ENCODE assay signal across 17 cellular contexts in the genomic region with DNA sequence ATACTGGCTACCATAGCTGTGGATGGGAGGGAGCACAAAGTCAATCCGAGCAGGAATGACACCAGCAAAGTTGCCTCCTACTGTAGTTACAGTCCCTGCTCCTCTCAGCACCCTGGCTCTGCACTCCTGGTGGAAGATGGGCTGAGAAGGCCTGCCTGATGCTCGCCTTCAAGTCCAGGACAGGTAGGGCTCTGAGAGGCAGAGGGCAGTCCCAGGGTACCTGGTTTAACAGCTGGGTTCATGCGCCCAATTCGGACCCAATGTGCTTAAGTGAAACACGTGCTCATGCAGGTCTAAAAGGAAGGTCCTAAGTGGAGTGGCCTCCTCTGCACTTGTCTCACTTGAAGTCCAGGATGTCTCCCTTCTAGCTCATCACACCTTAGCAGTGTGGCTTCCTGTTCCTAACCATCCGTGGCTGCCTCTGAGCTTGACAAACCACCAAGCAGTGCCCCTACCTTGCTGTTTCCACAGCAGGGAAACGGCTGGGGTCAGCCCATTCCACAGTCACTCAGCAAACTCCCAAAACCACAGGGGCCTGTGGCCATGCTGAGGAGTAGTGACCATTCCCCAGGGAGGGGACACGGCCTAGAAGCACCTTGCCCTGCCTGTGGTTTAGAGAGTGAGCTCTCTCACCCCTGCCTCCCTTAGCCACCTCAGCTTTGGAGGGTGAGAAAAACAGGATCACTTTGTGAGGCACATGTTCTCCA. TPM values are rescaled to one million over a fixed set of nuclear protein-coding genes. Genes with fewer than 3 reads are reported as not detected.
A peak's percentile ranks its signal among the peaks of the same experiment; 100 is the strongest.
DNase-seq lines count a peak whose midpoint lies in the region; ATAC-seq lines count a peak whose summit lies in the region.
"Had no signal": no experiment of that assay in that cellular context is flagged by ENCODE, and none has a peak within 500 bp of the region (broad histone marks: within the 10 kb centered on the region; RNA-seq: fewer than 3 reads in every experiment).

No MANE protein-coding gene starts in this region.

- peak; percentile 22 for DNase-seq in activated CD4-positive, alpha-beta T cell treated with anti-CD3 and anti-CD28 coated beads for 36 hours
- no peak for DNase-seq in activated CD4-positive, alpha-beta T cell treated with anti-CD3 and anti-CD28 coated beads, Interleukin-2, amount 50 U/mL, for 1 hour
- DNase-seq in CD4-positive, alpha-beta memory T cell: peak in 2 of 5 donors; percentile 6 to 33
- DNase-seq in T-cell: peak in 6 of 34 experiments; percentile 3 to 14 (median 10)
- peak in 1 of 10 donors; percentile 32 for DNase-seq in naive thymus-derived CD8-positive, alpha-beta T cell
- DNase-seq in effector CD4-positive, alpha-beta T cell: no peak
- DNase-seq: 8988T; RPMI8226; stimulated activated CD4-positive, alpha-beta T cell treated with anti-CD3 and anti-CD28 coated beads, Interleukin-4, amount 100 ng/mL, for 4 hours; tibial artery had no signal

- POLR2A ChIA-PET in activated CD4-positive, alpha-beta T cell treated with anti-CD3 and anti-CD28 coated beads for 36 hours (lab: Charles Lee): interaction anchor here (1.0 kb wide), 1 partner anchor 133 kb away, joined by 3 read pairs; a partner anchor contains a TSS
- POLR2A ChIA-PET in CD4-positive, alpha-beta memory T cell (lab: Charles Lee; ENCODE audit: partially characterized antibody): no interaction called here
- POLR2A ChIA-PET in T-cell (lab: Charles Lee): interaction anchor here in 1 of 2 donors (0.5 to 0.6 kb wide), 2 partner anchors 147 to 665 kb away, joined by 3 to 5 read pairs; no protein-coding TSS in a partner anchor
- POLR2A ChIA-PET in naive thymus-derived CD8-positive, alpha-beta T cell (lab: Charles Lee): no interaction called here

- H3K4me3 ChIP-seq in CD4-positive, alpha-beta memory T cell (ENCODE audit: low read length in 2 of 2): no peak overlapping the region
- H3K4me3 ChIP-seq: ascending aorta, coronary artery, tibial artery had no signal

- peaks cover 2% of the 10 kb centered on the region for H3K36me3 Mint-ChIP-seq in activated CD4-positive, alpha-beta T cell treated with anti-CD3 and anti-CD28 coated beads for 36 hours (ENCODE audit: low read depth)
- H3K36me3 Mint-ChIP-seq in CD4-positive, alpha-beta memory T cell: peaks cover 34 to 40% of the 10 kb centered on the region in 2 donors
- H3K36me3 Mint-ChIP-seq in T-cell: peaks cover 35% of the 10 kb centered on the region
- peaks cover 0 to 36% (median 11%) of the 10 kb centered on the region in 3 donors for H3K36me3 Mint-ChIP-seq in naive thymus-derived CD8-positive, alpha-beta T cell

- H3K27me3 ChIP-seq in CD4-positive, alpha-beta memory T cell (ENCODE audit: insufficient read depth, low read length): no peaks in the 10 kb centered on the region
- H3K27me3 ChIP-seq: ascending aorta, tibial artery had no signal

- H3K9me3 Mint-ChIP-seq in activated CD4-positive, alpha-beta T cell treated with anti-CD3 and anti-CD28 coated beads for 36 hours (ENCODE audit: low read depth): no peaks in the 10 kb centered on the region
- no peaks in the 10 kb centered on the region for H3K9me3 Mint-ChIP-seq in CD4-positive, alpha-beta memory T cell
- H3K9me3 Mint-ChIP-seq in T-cell: no peaks in the 10 kb centered on the region
- no peaks in the 10 kb centered on the region for H3K9me3 Mint-ChIP-seq in naive thymus-derived CD8-positive, alpha-beta T cell

- H3K4me1 ChIP-seq in CD4-positive, alpha-beta memory T cell (ENCODE audit: insufficient read depth, low read length): peaks cover 23% of the 10 kb centered on the region

- H3K4me1 Mint-ChIP-seq in activated CD4-positive, alpha-beta T cell treated with anti-CD3 and anti-CD28 coated beads for 36 hours: peaks cover 23% of the 10 kb centered on the region
- H3K4me1 Mint-ChIP-seq in CD4-positive, alpha-beta memory T cell: peaks cover 21 to 34% (median 25%) of the 10 kb centered on the region in 4 donors
- H3K4me1 Mint-ChIP-seq in T-cell: peaks cover 31 to 35% (median 33%) of the 10 kb centered on the region in 3 donors
- peaks cover 10 to 31% (median 30%) of the 10 kb centered on the region in 4 donors for H3K4me1 Mint-ChIP-seq in naive thymus-derived CD8-positive, alpha-beta T cell

- CTCF ChIA-PET in activated CD4-positive, alpha-beta T cell treated with anti-CD3 and anti-CD28 coated beads for 36 hours (lab: Charles Lee): interaction anchor here (0.6 to 2.1 kb wide), 11 partner anchors 9 to 325 kb away, joined by 3 to 10 read pairs (median 3); a partner anchor contains a TSS
- CTCF ChIA-PET in CD4-positive, alpha-beta memory T cell (lab: Charles Lee; ENCODE audit: partially characterized antibody): interaction anchor here (0.6 to 1.6 kb wide), 5 partner anchors 10 to 81 kb away, joined by 3 to 5 read pairs (median 3); no protein-coding TSS in a partner anchor
- CTCF ChIA-PET in T-cell (lab: Charles Lee): no interaction called here

- no peaks in the 10 kb centered on the region for H3K9me3 ChIP-seq in CD4-positive, alpha-beta memory T cell (ENCODE audit: control insufficient read depth in 1 of 2, low read length in 2 of 2)
- H3K9me3 ChIP-seq: ascending aorta, tibial artery had no signal

- H3K36me3 ChIP-seq in CD4-positive, alpha-beta memory T cell (ENCODE audit: insufficient read depth, low read length): peaks cover 26% of the 10 kb centered on the region

- ATAC-seq in activated CD4-positive, alpha-beta T cell treated with anti-CD3 and anti-CD28 coated beads for 36 hours: peak; percentile 80
- ATAC-seq in T-cell (replicated peaks in 1 of 4) (peak; percentile 52 to 88 (median 64)), GM18498 (IDR thresholded peaks at IDR 0.05; ENCODE audit: unreplicated experiment) (no peak), HG02642 (IDR thresholded peaks at IDR 0.05; ENCODE audit: poor library complexity, unreplicated experiment) (no peak)
- ATAC-seq in naive thymus-derived CD8-positive, alpha-beta T cell: peak; percentile 49 to 63

- H3K27me3 Mint-ChIP-seq in activated CD4-positive, alpha-beta T cell treated with anti-CD3 and anti-CD28 coated beads for 36 hours: no peaks in the 10 kb centered on the region
- no peaks in the 10 kb centered on the region for H3K27me3 Mint-ChIP-seq in CD4-positive, alpha-beta memory T cell
- no peaks in the 10 kb centered on the region for H3K27me3 Mint-ChIP-seq in T-cell
- H3K27me3 Mint-ChIP-seq in naive thymus-derived CD8-positive, alpha-beta T cell: no peaks in the 10 kb centered on the region

- H3K27ac Mint-ChIP-seq in activated CD4-positive, alpha-beta T cell treated with anti-CD3 and anti-CD28 coated beads for 36 hours: no peak overlapping the region
- peak overlapping the region in 4 of 7 donors; percentile 8 to 59 (median 38) for H3K27ac Mint-ChIP-seq in CD4-positive, alpha-beta memory T cell
- no peak overlapping the region for H3K27ac Mint-ChIP-seq in T-cell
- peak overlapping the region in 5 of 10 donors; percentile 21 to 69 (median 51) for H3K27ac Mint-ChIP-seq in naive thymus-derived CD8-positive, alpha-beta T cell

- no peak overlapping the region for H3K27ac ChIP-seq in CD4-positive, alpha-beta memory T cell (ENCODE audit: low read depth, low read length)
- H3K27ac ChIP-seq: ascending aorta had no signal

- H3K4me3 Mint-ChIP-seq in activated CD4-positive, alpha-beta T cell treated with anti-CD3 and anti-CD28 coated beads for 36 hours: no peak overlapping the region
- peak overlapping the region in 3 of 8 donors; percentile 30 to 59 (median 41) for H3K4me3 Mint-ChIP-seq in CD4-positive, alpha-beta memory T cell
- H3K4me3 Mint-ChIP-seq in T-cell: no peak overlapping the region
- H3K4me3 Mint-ChIP-seq in naive thymus-derived CD8-positive, alpha-beta T cell: peak overlapping the region in 2 of 10 donors; percentile 10 to 20

- intact Hi-C loops in activated CD4-positive, alpha-beta T cell treated with anti-CD3 and anti-CD28 coated beads for 36 hours (cut with DNase I, micrococcal nuclease): no loop called here
- intact Hi-C loops in CD4-positive, alpha-beta memory T cell (cut with micrococcal nuclease): no loop called here

RNA-seq across cellular contexts. Expression of a gene that starts 3.9 kb away (rescaled TPM):
- 1 to 10 TPM in 1 of 2 experiments, not detected in 1; 2.8 TPM for total RNA-seq in activated CD4-positive, alpha-beta T cell treated with anti-CD3 and anti-CD28 coated beads for 36 hours
- total RNA-seq in CD4-positive, alpha-beta memory T cell: 1 to 10 TPM; 1.6 to 3.3 TPM
- polyA plus RNA-seq in CD4-positive, alpha-beta memory T cell: not detected
- total RNA-seq in T-cell: 10 to 100 TPM in 1 of 5 donors, 1 to 10 TPM in 4; 1.6 to 10.2 (median 4.1) TPM
- 1 to 10 TPM in 1 of 2 experiments, not detected in 1; 3.4 TPM for total RNA-seq in naive thymus-derived CD8-positive, alpha-beta T cell
- polyA plus RNA-seq in naive thymus-derived CD8-positive, alpha-beta T cell: under 1 TPM in 1 of 3 donors, not detected in 2; 0.68 TPM
- total RNA-seq: epithelial cell of proximal tubule, H4 had no signal

RNA-seq across cellular contexts. Expression of a gene that starts 8.2 kb away (rescaled TPM):
- total RNA-seq in activated CD4-positive, alpha-beta T cell treated with anti-CD3 and anti-CD28 coated beads for 36 hours: 1 to 10 TPM; 4.0 to 6.5 TPM
- total RNA-seq in CD4-positive, alpha-beta memory T cell: 10 to 100 TPM; 50.5 to 50.7 TPM
- polyA plus RNA-seq in CD4-positive, alpha-beta memory T cell: 1 to 10 TPM in 1 of 2 donors, under 1 TPM in 1; 0.07 to 1.6 TPM
- total RNA-seq in T-cell: 10 to 100 TPM; 37.2 to 63.3 (median 41.0) TPM
- total RNA-seq in naive thymus-derived CD8-positive, alpha-beta T cell: 10 to 100 TPM; 28.8 to 32.6 TPM
- polyA plus RNA-seq in naive thymus-derived CD8-positive, alpha-beta T cell: under 1 TPM in 2 of 3 donors, not detected in 1; 0.05 to 0.60 TPM
- total RNA-seq: epithelial cell of proximal tubule had no signal

RNA-seq across cellular contexts. Expression of a gene that starts 44.1 kb away (rescaled TPM):
- total RNA-seq in activated CD4-positive, alpha-beta T cell treated with anti-CD3 and anti-CD28 coated beads for 36 hours: not detected
- not detected for total RNA-seq in CD4-positive, alpha-beta memory T cell
- polyA plus RNA-seq in CD4-positive, alpha-beta memory T cell: not detected
- under 1 TPM in 3 of 5 donors, not detected in 2; 0.23 to 0.88 (median 0.76) TPM for total RNA-seq in T-cell
- not detected for total RNA-seq in naive thymus-derived CD8-positive, alpha-beta T cell
- under 1 TPM in 1 of 3 donors, not detected in 2; 0.40 TPM for polyA plus RNA-seq in naive thymus-derived CD8-positive, alpha-beta T cell
- total RNA-seq: epithelial cell of proximal tubule, glomerular endothelial cell, H4 had no signal

RNA-seq across cellular contexts. Expression of a gene that starts 58.6 kb away (rescaled TPM):
- total RNA-seq in activated CD4-positive, alpha-beta T cell treated with anti-CD3 and anti-CD28 coated beads for 36 hours: 10 to 100 TPM; 12.0 to 17.1 TPM
- 10 to 100 TPM; 54.9 to 58.6 TPM for total RNA-seq in CD4-positive, alpha-beta memory T cell
- polyA plus RNA-seq in CD4-positive, alpha-beta memory T cell: 1 to 10 TPM; 7.7 to 9.0 TPM
- total RNA-seq in T-cell: 10 to 100 TPM; 37.3 to 61.8 (median 52.9) TPM
- total RNA-seq in naive thymus-derived CD8-positive, alpha-beta T cell: 10 to 100 TPM; 19.5 to 26.5 TPM
- polyA plus RNA-seq in naive thymus-derived CD8-positive, alpha-beta T cell: 1 to 10 TPM; 5.1 to 6.3 (median 5.3) TPM

Comparison
In these comparisons a context has a peak if more than half of its experiments do, and no peak if none do; other contexts are left out.
1. ATAC-seq: peak in activated CD4-positive, alpha-beta T cell treated with anti-CD3 and anti-CD28 coated beads for 36 hours (single experiment), T-cell (4 of 4) and naive thymus-derived CD8-positive, alpha-beta T cell (2 of 2); none in GM18498 (single experiment) and HG02642 (single experiment).
2. H3K27ac Mint-ChIP-seq: peak in CD4-positive, alpha-beta memory T cell (4 of 7); none in activated CD4-positive, alpha-beta T cell treated with anti-CD3 and anti-CD28 coated beads for 36 hours (single experiment) and T-cell (0 of 2).
3. CTCF ChIA-PET loops: an anchor here in activated CD4-positive, alpha-beta T cell treated with anti-CD3 and anti-CD28 coated beads for 36 hours (0.6 to 2.1 kb wide) and CD4-positive, alpha-beta memory T cell (0.6 to 1.6 kb wide); none called in T-cell.